Comparison of ENCODE assay signal across 8 cellular contexts in genomic region chr11:44096360-44097188, GRCh38. TPM values are rescaled to one million over a fixed set of nuclear protein-coding genes. Genes with fewer than 3 reads are reported as not detected.
DNase-seq lines count a peak whose midpoint lies in the region; ATAC-seq, FAIRE-seq and TF ChIP-seq lines count a peak whose summit lies in the region.

No MANE protein-coding gene starts in this region.

- H3K27me3 ChIP-seq in endothelial cell of umbilical vein (ENCODE audit: control insufficient read depth in 2 of 2, insufficient read depth in 2 of 2, low read length in 2 of 2) = peaks cover 18 to 22% of the 10 kb centered on the region in 2 experiments

- H3K9me3 Mint-ChIP-seq in activated T-cell treated with anti-CD3 and anti-CD28 coated beads, Interleukin-2, amount 50 U/mL, for 4 hours = no peaks in the 10 kb centered on the region
- H3K9me3 Mint-ChIP-seq in natural killer cell treated with Interleukin-12 subunit alpha and Interleukin-12 subunit beta and Interleukin-15 and Interleukin-18, amount 100 ng/mL, for 72 hours = no peaks in the 10 kb centered on the region

- H3K9me1 ChIP-seq in endothelial cell of umbilical vein (replicated peaks; ENCODE audit: control insufficient read depth, extremely low read depth, insufficient read depth, low read length) = no peaks in the 10 kb centered on the region

- CTCF ChIA-PET in endothelial cell of umbilical vein (lab: Charles Lee) = interaction anchor here (1.6 kb wide), 1 partner anchor 207 kb away, joined by 3 read pairs; no protein-coding TSS in a partner anchor

- no peaks in the 10 kb centered on the region for H3K79me2 ChIP-seq in endothelial cell of umbilical vein (ENCODE audit: control insufficient read depth, insufficient read depth, low read length)

- intact Hi-C loops in endothelial cell of umbilical vein (cut with micrococcal nuclease) = no loop called here

- TF ChIP-seq POLR2A in endothelial cell of umbilical vein (IDR thresholded peaks at IDR 0.05; ENCODE audit: low read depth, low read length) = no peak

- peak overlapping the region in 1 of 2 donors; percentile 51 for H3K27ac Mint-ChIP-seq in natural killer cell treated with Interleukin-12 subunit alpha and Interleukin-12 subunit beta and Interleukin-15 and Interleukin-18, amount 100 ng/mL, for 72 hours

- DNase-seq in activated T-cell treated with anti-CD3 and anti-CD28 coated beads, Interleukin-2, amount 50 U/mL, for 4 hours = no peak
- no peak for DNase-seq in activated T-cell treated with anti-CD3 and anti-CD28 coated beads, Interleukin-2, amount 50 U/mL, for 48 hours
- DNase-seq in RCC 7860 (ENCODE audit: low spot score) (peak; percentile 7), endothelial cell of umbilical vein (ENCODE audit: low read depth, low spot score) (peak; percentile 26), NCI-H1694 treated with DMSO at 0.1 percent for 48 hours (lab: John Stamatoyannopoulos, UW) (no peak), NCI-H128 (lab: John Stamatoyannopoulos, UW; ENCODE audit: unreplicated experiment) (no peak)
- DNase-seq in natural killer cell treated with Interleukin-12 subunit alpha and Interleukin-12 subunit beta and Interleukin-15 and Interleukin-18, amount 100 ng/mL, for 72 hours (ENCODE audit: low spot score) = no peak

- H3K4me3 Mint-ChIP-seq in activated T-cell treated with anti-CD3 and anti-CD28 coated beads, Interleukin-2, amount 50 U/mL, for 4 hours = peak overlapping the region; percentile 86
- H3K4me3 Mint-ChIP-seq in natural killer cell treated with Interleukin-12 subunit alpha and Interleukin-12 subunit beta and Interleukin-15 and Interleukin-18, amount 100 ng/mL, for 72 hours = peak overlapping the region; percentile 78

- H3K36me3 Mint-ChIP-seq in activated T-cell treated with anti-CD3 and anti-CD28 coated beads, Interleukin-2, amount 50 U/mL, for 4 hours (ENCODE audit: insufficient read depth) = peaks cover 5% of the 10 kb centered on the region
- H3K36me3 Mint-ChIP-seq in natural killer cell treated with Interleukin-12 subunit alpha and Interleukin-12 subunit beta and Interleukin-15 and Interleukin-18, amount 100 ng/mL, for 72 hours = no peaks in the 10 kb centered on the region

- BruUV-seq in endothelial cell of umbilical vein (replicated peaks; lab: Mats Ljungman, UMichigan) = no TSS peak

- peak overlapping the region; percentile 70 for H3K9ac ChIP-seq in endothelial cell of umbilical vein (replicated peaks; ENCODE audit: extremely low read depth, insufficient read depth, low read length)

- peaks cover 33% of the 10 kb centered on the region for H3K4me1 Mint-ChIP-seq in activated T-cell treated with anti-CD3 and anti-CD28 coated beads, Interleukin-2, amount 50 U/mL, for 4 hours (ENCODE audit: low read depth)
- peaks cover 20 to 30% of the 10 kb centered on the region in 2 donors for H3K4me1 Mint-ChIP-seq in natural killer cell treated with Interleukin-12 subunit alpha and Interleukin-12 subunit beta and Interleukin-15 and Interleukin-18, amount 100 ng/mL, for 72 hours (ENCODE audit: low read depth in 2 of 2)

- peaks cover 10% of the 10 kb centered on the region for H3K4me1 ChIP-seq in endothelial cell of umbilical vein (ENCODE audit: control insufficient read depth, extremely low read depth, insufficient read depth, low read length)

- H2AFZ ChIP-seq in endothelial cell of umbilical vein (ENCODE audit: low read depth, low read length) = peak overlapping the region; percentile 83

- no peak overlapping the region for H3K27ac ChIP-seq in endothelial cell of umbilical vein (ENCODE audit: insufficient read depth, low read depth, low read length)

- POLR2A ChIA-PET in endothelial cell of umbilical vein (lab: Charles Lee) = no interaction called here

- FAIRE-seq in RCC 7860 (lab: Jason Lieb, UNC) (no peak), endothelial cell of umbilical vein (lab: Jason Lieb, UNC) (peak; percentile 53)

- H3K36me3 ChIP-seq in endothelial cell of umbilical vein (ENCODE audit: control insufficient read depth in 2 of 2, extremely low read depth in 1 of 2, insufficient read depth in 2 of 2, low read length in 2 of 2) = no peaks in the 10 kb centered on the region

- ATAC-seq in activated T-cell treated with anti-CD3 and anti-CD28 coated beads, Interleukin-2, amount 50 U/mL, for 4 hours = peak in 1 of 2 donors; percentile 5
- ATAC-seq in natural killer cell treated with Interleukin-12 subunit alpha and Interleukin-12 subunit beta and Interleukin-15 and Interleukin-18, amount 100 ng/mL, for 72 hours = peak; percentile 1 to 2
- no peak for ATAC-seq in HG02678 (IDR thresholded peaks at IDR 0.05; ENCODE audit: unreplicated experiment)

- dilution Hi-C loops in endothelial cell of umbilical vein (cut with MboI; ENCODE audit: extremely low pct_ligation_motif_present, low sequenced_read_pairs) = no loop called here

- peak overlapping the region; percentile 67 for H3K4me2 ChIP-seq in endothelial cell of umbilical vein (ENCODE audit: insufficient read depth, low read length)

- no peaks in the 10 kb centered on the region for H3K9me3 ChIP-seq in endothelial cell of umbilical vein (replicated peaks; ENCODE audit: control insufficient read depth, insufficient read depth, low read length)

- TF ChIP-seq CTCF in endothelial cell of umbilical vein (IDR thresholded peaks at IDR 0.05; ENCODE audit: extremely low read depth in 1 of 2, insufficient read depth in 1 of 2, low read depth in 1 of 2, low read length in 2 of 2) = no peak

- no peaks in the 10 kb centered on the region for H4K20me1 ChIP-seq in endothelial cell of umbilical vein (replicated peaks; ENCODE audit: control insufficient read depth, extremely low read depth, insufficient read depth, low read length)

- H3K27me3 Mint-ChIP-seq in activated T-cell treated with anti-CD3 and anti-CD28 coated beads, Interleukin-2, amount 50 U/mL, for 4 hours (ENCODE audit: low read depth) = no peaks in the 10 kb centered on the region
- H3K27me3 Mint-ChIP-seq in natural killer cell treated with Interleukin-12 subunit alpha and Interleukin-12 subunit beta and Interleukin-15 and Interleukin-18, amount 100 ng/mL, for 72 hours = no peaks in the 10 kb centered on the region

- H3K4me3 ChIP-seq in endothelial cell of umbilical vein (replicated peaks in 1 of 3; ENCODE audit: insufficient read depth in 1 of 3, low read depth in 1 of 3, low read length in 3 of 3) = peak overlapping the region; percentile 49 to 75 (median 62)

TF ChIP-seq in endothelial cell of umbilical vein, 7 proteins besides CTCF, POLR2A, EP300 and RAD21:
- TF ChIP-seq GATA2 (IDR thresholded peaks at IDR 0.05; ENCODE audit: insufficient read depth, insufficient read length, low read depth, low read length) = no peak
- peak; percentile 13 for TF ChIP-seq FOS (IDR thresholded peaks at IDR 0.05; ENCODE audit: borderline replicate concordance, insufficient read depth, low read length)
TF ChIP-seq in endothelial cell of umbilical vein: peak in this region for 1.

RNA-seq across cellular contexts. Expression of gene EXT2, which starts 1.1 kb away (rescaled TPM):
- 10 to 100 TPM; 30.4 to 37.8 (median 35.3) TPM for total RNA-seq in activated T-cell treated with anti-CD3 and anti-CD28 coated beads, Interleukin-2, amount 50 U/mL, for 4 hours
- total RNA-seq in endothelial cell of umbilical vein = 50.9 and 65.1 TPM in 2 replicates
- polyA plus RNA-seq in endothelial cell of umbilical vein = 54.9 and 60.3 TPM in 2 replicates
- polyA plus RNA-seq in endothelial cell of umbilical vein (2011; cell fraction: cytosol; rRNA removed) = 56.0 and 59.0 TPM in 2 replicates
- 48.7 and 51.7 TPM in 2 replicates for polyA plus RNA-seq in endothelial cell of umbilical vein (2011; cell fraction: nucleus; rRNA removed)
- polyA plus RNA-seq in endothelial cell of umbilical vein (2012) = 92.1 and 98.7 TPM in 2 replicates
- polyA minus RNA-seq in endothelial cell of umbilical vein = 104 and 110 TPM in 2 replicates
- polyA minus RNA-seq in endothelial cell of umbilical vein (2011; cell fraction: cytosol; rRNA and poly(A)+ RNA removed) = 31.7 TPM
- polyA minus RNA-seq in endothelial cell of umbilical vein (2011; cell fraction: nucleus; rRNA and poly(A)+ RNA removed) = 57.8 and 61.4 TPM in 2 replicates
- 10 to 100 TPM; 41.6 to 45.7 TPM for total RNA-seq in natural killer cell treated with Interleukin-12 subunit alpha and Interleukin-12 subunit beta and Interleukin-15 and Interleukin-18, amount 100 ng/mL, for 72 hours

RNA-seq across cellular contexts. Expression of gene ACCS, which starts 30.5 kb away (rescaled TPM):
- total RNA-seq in activated T-cell treated with anti-CD3 and anti-CD28 coated beads, Interleukin-2, amount 50 U/mL, for 4 hours = 1 to 10 TPM in 2 of 3 donors, under 1 TPM in 1; 0.79 to 2.3 (median 1.4) TPM
- 8.6 and 10.0 TPM in 2 replicates for total RNA-seq in endothelial cell of umbilical vein
- polyA plus RNA-seq in endothelial cell of umbilical vein = 18.8 and 22.7 TPM in 2 replicates
- polyA plus RNA-seq in endothelial cell of umbilical vein (2011; cell fraction: cytosol; rRNA removed) = 4.2 and 8.3 TPM in 2 replicates
- polyA plus RNA-seq in endothelial cell of umbilical vein (2011; cell fraction: nucleus; rRNA removed) = 249 and 285 TPM in 2 replicates
- polyA plus RNA-seq in endothelial cell of umbilical vein (2012) = 6.9 TPM in 2 replicates
- polyA minus RNA-seq in endothelial cell of umbilical vein = 19.9 and 22.2 TPM in 2 replicates
- 2.2 TPM for polyA minus RNA-seq in endothelial cell of umbilical vein (2011; cell fraction: cytosol; rRNA and poly(A)+ RNA removed)
- 30.6 and 34.4 TPM in 2 replicates for polyA minus RNA-seq in endothelial cell of umbilical vein (2011; cell fraction: nucleus; rRNA and poly(A)+ RNA removed)
- 1 to 10 TPM; 3.4 to 5.4 TPM for total RNA-seq in natural killer cell treated with Interleukin-12 subunit alpha and Interleukin-12 subunit beta and Interleukin-15 and Interleukin-18, amount 100 ng/mL, for 72 hours

RNA-seq across cellular contexts. Expression of gene ACCSL, which starts 48.8 kb away (rescaled TPM):
- total RNA-seq in activated T-cell treated with anti-CD3 and anti-CD28 coated beads, Interleukin-2, amount 50 U/mL, for 4 hours = not detected
- not detected in 2 replicates for total RNA-seq in endothelial cell of umbilical vein
- not detected in 2 replicates for polyA plus RNA-seq in endothelial cell of umbilical vein
- not detected in 2 replicates for polyA plus RNA-seq in endothelial cell of umbilical vein (2011; cell fraction: cytosol; rRNA removed)
- not detected in 2 replicates for polyA plus RNA-seq in endothelial cell of umbilical vein (2011; cell fraction: nucleus; rRNA removed)
- not detected in 2 replicates for polyA plus RNA-seq in endothelial cell of umbilical vein (2012)
- polyA minus RNA-seq in endothelial cell of umbilical vein = not detected in 2 replicates
- polyA minus RNA-seq in endothelial cell of umbilical vein (2011; cell fraction: cytosol; rRNA and poly(A)+ RNA removed) = not detected
- polyA minus RNA-seq in endothelial cell of umbilical vein (2011; cell fraction: nucleus; rRNA and poly(A)+ RNA removed) = not detected in 2 replicates
- total RNA-seq in natural killer cell treated with Interleukin-12 subunit alpha and Interleukin-12 subunit beta and Interleukin-15 and Interleukin-18, amount 100 ng/mL, for 72 hours = not detected

Comparison
In these comparisons a context has a peak if more than half of its experiments do, and no peak if none do; other contexts are left out.
1. DNase-seq: peak in RCC 7860 (single experiment) and endothelial cell of umbilical vein (single experiment); none in activated T-cell treated with anti-CD3 and anti-CD28 coated beads, Interleukin-2, amount 50 U/mL, for 4 hours (single experiment), activated T-cell treated with anti-CD3 and anti-CD28 coated beads, Interleukin-2, amount 50 U/mL, for 48 hours (0 of 2), natural killer cell treated with Interleukin-12 subunit alpha and Interleukin-12 subunit beta and Interleukin-15 and Interleukin-18, amount 100 ng/mL, for 72 hours (single experiment), NCI-H1694 treated with DMSO at 0.1 percent for 48 hours (single experiment) and NCI-H128 (single experiment).